In the genomic region with DNA sequence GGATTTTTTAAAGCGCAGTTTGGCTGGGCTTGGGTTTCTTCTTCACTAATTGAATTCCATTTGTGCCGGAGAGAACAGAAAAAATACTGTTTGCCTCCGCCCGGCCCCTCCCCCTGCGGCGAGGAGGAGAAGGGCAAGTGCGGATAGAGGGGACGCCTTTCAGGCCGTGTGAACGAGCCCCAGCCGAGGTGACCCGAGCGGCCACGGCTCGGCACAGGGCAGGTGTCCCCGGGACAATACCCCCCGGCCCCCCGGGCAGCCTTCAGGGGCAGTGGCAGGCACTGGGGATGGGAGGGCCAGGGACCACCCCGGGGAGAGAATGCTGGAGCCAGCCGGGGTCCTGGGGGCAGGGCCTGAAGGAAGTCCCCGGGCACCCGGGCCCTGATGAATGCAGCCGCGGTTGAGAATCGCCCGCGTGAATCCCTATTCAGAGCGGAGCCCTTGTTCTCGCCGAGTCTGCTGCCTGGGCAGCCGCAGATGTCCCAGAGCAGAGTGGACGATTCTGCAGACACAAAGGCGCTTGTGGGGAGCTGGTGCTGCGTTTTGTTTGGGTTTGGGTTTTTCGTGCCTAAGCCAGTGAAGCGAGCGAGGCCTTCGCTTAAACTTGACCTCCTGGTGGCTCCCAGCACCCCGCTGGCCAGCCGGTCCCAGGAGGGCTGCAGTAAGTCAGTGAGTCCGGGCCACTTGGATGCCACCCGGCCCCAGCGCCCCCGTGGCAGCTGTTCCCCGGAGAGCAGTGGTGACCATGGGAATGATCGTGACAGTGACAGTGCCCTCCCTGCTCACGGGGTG, we compare ENCODE assay signal across 18 cellular contexts.
DNase-seq lines count a peak whose midpoint lies in the region; ATAC-seq, FAIRE-seq and TF ChIP-seq lines count a peak whose summit lies in the region.
"Had no signal": no experiment of that assay in that cellular context is flagged by ENCODE, and none has a peak within 500 bp of the region (broad histone marks: within the 10 kb centered on the region; RNA-seq: fewer than 3 reads in every experiment).

No MANE protein-coding gene starts in this region.

- no peaks in the 10 kb centered on the region for H3K36me3 Mint-ChIP-seq in H9 (ENCODE audit: insufficient read depth in 1 of 3, low read depth in 3 of 3)
- H3K36me3 Mint-ChIP-seq: activated naive CD4-positive, alpha-beta T cell treated with anti-CD3 and anti-CD28 coated beads, Interleukin-2, amount 10 ng/mL, durations not matched to agents 7 days and 5 days; natural killer cell treated with Interleukin-12 subunit alpha and Interleukin-12 subunit beta and Interleukin-15 and Interleukin-18, amount 100 ng/mL, for 72 hours had no signal

- no peak overlapping the region for H3K27ac ChIP-seq in AG04450 (ENCODE audit: low read depth, low read length)
- no peak overlapping the region for H3K27ac ChIP-seq in H9 (ENCODE audit: insufficient read length, low read depth, low read length)
- H3K27ac ChIP-seq in neural cell (ENCODE audit: low read length) = no peak overlapping the region
- H3K27ac ChIP-seq: stomach, VCaP had no signal

- no peaks in the 10 kb centered on the region for H3K9me3 Mint-ChIP-seq in H9
- H3K9me3 Mint-ChIP-seq: activated naive CD4-positive, alpha-beta T cell treated with anti-CD3 and anti-CD28 coated beads, Interleukin-2, amount 10 ng/mL, durations not matched to agents 7 days and 5 days; natural killer cell treated with Interleukin-12 subunit alpha and Interleukin-12 subunit beta and Interleukin-15 and Interleukin-18, amount 100 ng/mL, for 72 hours had no signal

- H3K4me2 ChIP-seq in H9 (ENCODE audit: insufficient read depth, insufficient read length, low read length) (peak overlapping the region; percentile 37), neural cell (ENCODE audit: low read length) (no peak overlapping the region)

- H2BK120ac ChIP-seq in H9 (ENCODE audit: low read depth, low read length, poor library complexity, severe bottlenecking) = no peak overlapping the region

- no peak overlapping the region for H3K4ac ChIP-seq in H9 (ENCODE audit: low read depth, low read length)

- no peak overlapping the region for H4K5ac ChIP-seq in H9 (ENCODE audit: insufficient read length, low read depth, low read length)

- ATAC-seq in GM19328 (IDR thresholded peaks at IDR 0.05; ENCODE audit: unreplicated experiment) = no peak
- ATAC-seq: left colon; natural killer cell treated with Interleukin-12 subunit alpha and Interleukin-12 subunit beta and Interleukin-15 and Interleukin-18, amount 100 ng/mL, for 72 hours had no signal

- no peaks in the 10 kb centered on the region for H3K4me1 ChIP-seq in H9 (ENCODE audit: insufficient read depth, low read length)

- H3K9me3 ChIP-seq in AG04450 (ENCODE audit: control insufficient read depth, insufficient read depth, low read length) (no peaks in the 10 kb centered on the region; the same call in 1 of the 2 replicates), H9 (ENCODE audit: control insufficient read depth, low read depth, low read length) (no peaks in the 10 kb centered on the region), neural cell (ENCODE audit: low read length) (no peaks in the 10 kb centered on the region)
- H3K9me3 ChIP-seq: stomach had no signal

- no peak overlapping the region for H3K56ac ChIP-seq in H9 (ENCODE audit: insufficient read length, low read depth, low read length)

- H4K20me1 ChIP-seq in H9 (ENCODE audit: control insufficient read depth, insufficient read depth, insufficient read length) = no peaks in the 10 kb centered on the region
- H4K20me1 ChIP-seq in neural cell (ENCODE audit: insufficient read depth) = no peaks in the 10 kb centered on the region

- H3K9ac ChIP-seq in H9 (ENCODE audit: extremely low read depth, insufficient read length, low read length) (no peak overlapping the region), neural cell (ENCODE audit: low read length) (peak overlapping the region; percentile 27)

- H3K36me3 ChIP-seq in neural cell (ENCODE audit: insufficient read depth, low read length) = no peaks in the 10 kb centered on the region
- H3K36me3 ChIP-seq: stomach had no signal

- no peak overlapping the region for H2BK12ac ChIP-seq in H9 (ENCODE audit: insufficient read length, low read depth, low read length)

- H2BK15ac ChIP-seq in H9 (ENCODE audit: low read depth, low read length) = no peak overlapping the region

- TF ChIP-seq EP300 in neural cell (conservative IDR thresholded peaks at IDR 0.05; ENCODE audit: poor library complexity, severe bottlenecking) = no peak

- H3F3A ChIP-seq in neural cell (ENCODE audit: insufficient read depth, low read length, poor library complexity, severe bottlenecking) = no peaks in the 10 kb centered on the region

- no peak for FAIRE-seq in GM12892 (lab: Jason Lieb, UNC)
- FAIRE-seq: H54 had no signal

- no peak overlapping the region for H3K23ac ChIP-seq in H9 (ENCODE audit: insufficient read length, low read depth, low read length)

- H4K91ac ChIP-seq in H9 (ENCODE audit: insufficient read length, low read depth, low read length) = no peak overlapping the region

- H3K79me2 ChIP-seq in H9 (ENCODE audit: insufficient read depth, low read length) = no peaks in the 10 kb centered on the region
- no peaks in the 10 kb centered on the region for H3K79me2 ChIP-seq in neural cell (replicated peaks; ENCODE audit: insufficient read depth, low read length)

- H3K4me1 Mint-ChIP-seq in H9 = peaks cover 7 to 32% of the 10 kb centered on the region in 2 experiments
- H3K4me1 Mint-ChIP-seq: activated naive CD4-positive, alpha-beta T cell treated with anti-CD3 and anti-CD28 coated beads, Interleukin-2, amount 10 ng/mL, durations not matched to agents 7 days and 5 days had no signal

- no peak overlapping the region for H2AK5ac ChIP-seq in H9 (ENCODE audit: insufficient read length, low read length)

- no peak overlapping the region for H2BK5ac ChIP-seq in H9 (ENCODE audit: insufficient read length, low read length)

- no peak overlapping the region for H3T11ph ChIP-seq in H9 (ENCODE audit: low read length)

- H3K4me3 Mint-ChIP-seq in H9 = peak overlapping the region in 1 of 2 experiments; percentile 74; a peak in 3 of 5 replicates
- H3K4me3 Mint-ChIP-seq: activated naive CD4-positive, alpha-beta T cell treated with anti-CD3 and anti-CD28 coated beads, Interleukin-2, amount 10 ng/mL, durations not matched to agents 7 days and 5 days; natural killer cell treated with Interleukin-12 subunit alpha and Interleukin-12 subunit beta and Interleukin-15 and Interleukin-18, amount 100 ng/mL, for 72 hours had no signal

- H2BK20ac ChIP-seq in H9 (ENCODE audit: low read depth, low read length, poor library complexity, severe bottlenecking) = no peak overlapping the region

- no peak overlapping the region for H3K27ac Mint-ChIP-seq in H9
- H3K27ac Mint-ChIP-seq: activated naive CD4-positive, alpha-beta T cell treated with anti-CD3 and anti-CD28 coated beads, Interleukin-2, amount 10 ng/mL, durations not matched to agents 7 days and 5 days; natural killer cell treated with Interleukin-12 subunit alpha and Interleukin-12 subunit beta and Interleukin-15 and Interleukin-18, amount 100 ng/mL, for 72 hours had no signal

- no peaks in the 10 kb centered on the region for H3K79me1 ChIP-seq in H9 (ENCODE audit: insufficient read depth, low read depth, low read length, poor library complexity, severe bottlenecking)

- POLR2A ChIA-PET in AG04450 (lab: Yijun Ruan, JAX) = no interaction called here

- no peak for TF ChIP-seq RAD21 in neural cell (conservative IDR thresholded peaks at IDR 0.05)

- CTCF ChIA-PET in AG04450 (lab: Charles Lee) = no interaction called here

- H3K14ac ChIP-seq in H9 (ENCODE audit: insufficient read depth, low read length) = no peak overlapping the region; the same call in 1 of the 2 replicates

- no peak for TF ChIP-seq CTCF in AG04450 (IDR thresholded peaks at IDR 0.05; ENCODE audit: low read depth, low read length)
- no peak for TF ChIP-seq CTCF in H9 (conservative IDR thresholded peaks at IDR 0.05)
- TF ChIP-seq CTCF in neural cell (IDR thresholded peaks at IDR 0.05; ENCODE audit: poor library complexity, severe bottlenecking) = no peak

- peaks cover 10% of the 10 kb centered on the region for H3K27me3 Mint-ChIP-seq in H9 (ENCODE audit: low read depth)

- no peak overlapping the region for H4K8ac ChIP-seq in H9 (replicated peaks; ENCODE audit: insufficient read length, low read depth, low read length)

- H2AFZ ChIP-seq in H9 (ENCODE audit: low read length) = no peak overlapping the region
- H2AFZ ChIP-seq in neural cell (ENCODE audit: low read depth, low read length) = no peak overlapping the region

- DNase-seq in AG04450 (ENCODE audit: low read depth, low spot score) = no peak
- peak; percentile 35 for DNase-seq in H9
- peak; percentile 32 for DNase-seq in globus pallidus (ENCODE audit: low spot score)
- DNase-seq in kidney glomerular epithelial cell (lab: John Stamatoyannopoulos, UW) = no peak
- no peak for DNase-seq in GM12892 (ENCODE audit: insufficient read length)
- no peak for DNase-seq in HuH-7 (ENCODE audit: low spot score)
- DNase-seq: activated naive CD4-positive, alpha-beta T cell treated with anti-CD3 and anti-CD28 coated beads, Interleukin-2, amount 10 ng/mL, durations not matched to agents 7 days and 5 days; Karpas-422; NCI-H1436 treated with DMSO at 0.1 percent for 48 hours; NCI-H510A; OCI-M1; stomach had no signal

- WGBS in H9 (ENCODE audit: extremely low coverage, insufficient read length, low lambda C conversion rate) = no CpG with 5 or more reads among the region's 47 CpGs

- H3K23me2 ChIP-seq in H9 (ENCODE audit: insufficient read length, low read depth, low read length, poor library complexity, severe bottlenecking) = no peaks in the 10 kb centered on the region

- peak overlapping the region; percentile 1; the same call in 1 of the 2 replicates for H3K4me3 ChIP-seq in AG04450 (ENCODE audit: low read depth, low read length)
- H3K4me3 ChIP-seq in neural cell (ENCODE audit: low read length) = peak overlapping the region; percentile 41

- peaks cover 60% of the 10 kb centered on the region for H3K27me3 ChIP-seq in AG04450 (ENCODE audit: control insufficient read depth, insufficient read depth, low read length)
- H3K27me3 ChIP-seq in H9 (ENCODE audit: insufficient read depth, low read length) = peaks cover 3% of the 10 kb centered on the region; the same call in 1 of the 2 replicates
- H3K27me3 ChIP-seq in neural cell (ENCODE audit: insufficient read depth, low read depth, low read length) = no peaks in the 10 kb centered on the region

- H3K9me2 ChIP-seq in neural cell (ENCODE audit: insufficient read depth, low read length) = no peaks in the 10 kb centered on the region

- no peak for TF ChIP-seq POLR2A in GM12892 (IDR thresholded peaks at IDR 0.05; ENCODE audit: low read depth, low read length)

- no peak overlapping the region for H3K18ac ChIP-seq in H9 (ENCODE audit: insufficient read length, low read depth, low read length)

Comparison
In these comparisons a context has a peak if more than half of its experiments do, and no peak if none do; other contexts are left out.
1. DNase-seq: peak in H9 (single experiment) and globus pallidus (single experiment); none in AG04450 (single experiment), kidney glomerular epithelial cell (single experiment), GM12892 (single experiment) and HuH-7 (single experiment).